Comparison of ENCODE assay signal across 7 cellular contexts in the genomic region with DNA sequence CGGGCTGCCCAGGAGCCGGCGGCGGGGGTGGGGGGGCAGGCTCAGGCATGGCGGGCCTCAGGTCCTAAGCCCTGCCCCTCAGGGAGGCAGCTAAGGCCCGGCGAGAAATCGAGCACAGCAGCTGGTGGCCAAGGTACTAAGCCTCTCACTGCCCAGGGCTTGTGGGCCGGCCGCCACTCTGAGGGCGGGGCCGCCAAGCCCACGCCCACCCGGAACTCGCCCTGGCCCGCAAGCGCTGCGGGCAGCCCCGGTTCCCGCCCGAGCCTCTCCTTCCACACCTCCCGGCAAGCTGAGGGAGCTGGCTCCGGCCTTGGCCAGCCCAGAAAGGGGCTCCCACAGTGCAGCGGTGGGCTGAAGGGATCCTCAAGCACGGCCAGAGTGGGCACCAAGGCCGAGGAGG.
"Had no signal": no experiment of that assay in that cellular context is flagged by ENCODE, and none has a peak within 500 bp of the region (broad histone marks: within the 10 kb centered on the region; RNA-seq: fewer than 3 reads in every experiment).

No MANE protein-coding gene starts in this region.

- H3K4me3 ChIP-seq: GM12878 had no signal

- ATAC-seq: GM12878 had no signal

- DNase-seq: GDM1, GF-D8 had no signal

- FAIRE-seq: GM12878, GM12891, GM12892, GM18507, GM19239 had no signal
